8 cellular contexts compared by ENCODE assay signal in the genomic region with DNA sequence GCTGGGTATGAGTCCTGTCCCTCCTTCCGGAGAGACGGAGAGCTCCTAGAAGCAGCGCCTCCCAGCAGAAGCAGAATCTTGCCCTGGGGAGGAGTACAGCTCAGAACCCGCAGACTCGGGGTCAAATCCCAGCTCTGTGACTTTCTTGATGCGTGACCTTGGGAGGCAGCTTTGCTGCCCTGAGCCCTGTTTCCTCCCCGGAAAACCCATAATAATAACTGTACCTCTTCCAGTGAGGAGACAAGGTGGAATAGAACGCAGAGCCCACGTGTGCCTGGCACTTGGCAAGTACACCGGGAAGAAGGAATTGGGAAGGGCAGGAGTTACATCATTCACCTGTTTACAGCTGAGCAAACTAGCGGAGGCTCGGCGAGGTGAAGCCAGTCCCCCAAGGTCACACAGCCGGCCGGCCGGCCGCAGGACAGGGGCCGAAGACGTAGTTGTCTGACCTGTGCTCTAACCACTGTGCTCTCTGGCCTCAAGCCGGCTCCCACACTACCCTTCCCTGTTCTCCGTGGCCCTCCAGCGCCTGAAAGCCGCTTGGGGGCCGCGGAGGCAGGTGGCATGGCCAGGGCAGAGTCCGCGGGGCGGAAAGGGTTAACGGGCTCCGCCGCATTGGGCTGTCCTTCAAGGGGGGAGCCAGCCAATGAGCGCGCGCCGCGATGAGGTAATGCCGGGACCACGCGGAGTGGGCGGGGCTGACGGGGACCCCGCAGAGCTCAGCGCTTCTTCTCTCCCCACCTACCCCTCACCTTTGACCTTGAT.
DNase-seq lines count a peak whose midpoint lies in the region; FAIRE-seq and TF ChIP-seq lines count a peak whose summit lies in the region.

No MANE protein-coding gene starts in this region.

- TF ChIP-seq CTCF in AG04450 (IDR thresholded peaks at IDR 0.05; ENCODE audit: low read depth, low read length) = no peak
- TF ChIP-seq CTCF in colonic mucosa (IDR thresholded peaks at IDR 0.05) = no peak

- no peak for FAIRE-seq in H54 (lab: Jason Lieb, UNC)

- POLR2A ChIA-PET in AG04450 (lab: Yijun Ruan, JAX) = interaction anchor here (0.9 to 3.9 kb wide), 14 partner anchors 11 to 355 kb away, joined by 3 to 36 read pairs (median 8); a partner anchor contains a TSS

- peak overlapping the region; percentile 91 for H3K27ac ChIP-seq in AG04450 (ENCODE audit: low read depth, low read length)
- H3K27ac ChIP-seq in colonic mucosa = peak overlapping the region; percentile 93

- intact Hi-C loops in colonic mucosa (cut with DNase I) = loop anchor here (10.0 kb wide), 1 partner anchor 351 kb away; no protein-coding TSS in a partner anchor

- no peaks in the 10 kb centered on the region for H3K27me3 ChIP-seq in AG04450 (ENCODE audit: control insufficient read depth, insufficient read depth, low read length)
- no peaks in the 10 kb centered on the region for H3K27me3 ChIP-seq in colonic mucosa

- H3K9ac ChIP-seq in colonic mucosa (ENCODE audit: low read depth in 2 of 2, low read length in 2 of 2) = peak overlapping the region; percentile 97

- no peak for TF ChIP-seq POLR2A in H54 (IDR thresholded peaks at IDR 0.05; ENCODE audit: low read depth, low read length)

- DNase-seq in AG04450 (ENCODE audit: low read depth, low spot score) (peak; percentile 64), H54 (ENCODE audit: insufficient read length, low spot score) (peak; percentile 75), NCI-H446 treated with DMSO at 0.1 percent for 48 hours (lab: John Stamatoyannopoulos, UW) (peak; percentile 62), colonic mucosa (peak; percentile 96), kidney glomerular epithelial cell (lab: John Stamatoyannopoulos, UW) (peak; percentile 85), GF-D8 (lab: John Stamatoyannopoulos, UW) (no peak)
- peak; percentile 84 for DNase-seq in activated CD4-positive, alpha-beta T cell treated with anti-CD3 and anti-CD28 coated beads, Interleukin-2, amount 50 U/mL, for 1 hour
- DNase-seq in stimulated activated CD4-positive, alpha-beta T cell treated with anti-CD3 and anti-CD28 coated beads, Interleukin-12 subunit alpha, Interleukin-12 subunit beta, amount 100 ng/mL, for 48 hours (ENCODE audit: low read depth in 2 of 3, low spot score in 1 of 3) = peak; percentile 70 to 80 (median 73)

- CTCF ChIA-PET in AG04450 (lab: Charles Lee) = interaction anchor here (0.6 to 1.6 kb wide), 5 partner anchors 55 to 366 kb away, joined by 3 to 8 read pairs (median 4); no protein-coding TSS in a partner anchor

- peak overlapping the region; percentile 76 for H3K4me3 ChIP-seq in AG04450 (ENCODE audit: low read depth, low read length)
- H3K4me3 ChIP-seq in colonic mucosa = peak overlapping the region; percentile 53

- peaks cover 4% of the 10 kb centered on the region for H3K4me1 ChIP-seq in colonic mucosa

- H3K9me3 ChIP-seq in AG04450 (ENCODE audit: control insufficient read depth, insufficient read depth, low read length) (no peaks in the 10 kb centered on the region), colonic mucosa (no peaks in the 10 kb centered on the region)

- H3K36me3 ChIP-seq in colonic mucosa = no peaks in the 10 kb centered on the region
